12 cellular contexts compared by ENCODE assay signal in the genomic region with DNA sequence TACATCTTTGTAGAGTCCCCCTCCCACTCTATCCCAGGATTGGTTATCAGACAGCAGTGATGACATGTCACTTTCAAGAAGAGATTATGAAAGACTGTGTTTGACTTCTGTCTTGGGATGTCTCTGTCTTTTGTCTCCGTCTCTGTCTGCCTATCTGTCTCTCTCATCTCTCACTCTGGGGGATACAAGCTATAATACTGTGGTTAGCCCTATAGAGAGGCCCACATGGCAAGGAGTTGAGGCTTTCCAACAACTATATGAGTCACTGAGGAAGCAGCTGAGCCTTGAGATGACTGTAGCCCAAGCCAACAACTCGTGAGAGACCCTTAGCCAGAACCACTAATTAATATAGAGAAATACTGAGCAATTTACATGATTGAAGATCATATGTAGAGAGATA.
DNase-seq lines count a peak whose midpoint lies in the region; ATAC-seq and TF ChIP-seq lines count a peak whose summit lies in the region.
"Had no signal": no experiment of that assay in that cellular context is flagged by ENCODE, and none has a peak within 500 bp of the region (broad histone marks: within the 10 kb centered on the region; RNA-seq: fewer than 3 reads in every experiment).

No MANE protein-coding gene starts in this region.

- H3K27me3 Mint-ChIP-seq in activated CD8-positive, alpha-beta T cell treated with anti-CD3 and anti-CD28 coated beads for 36 hours, result peaks cover 19% of the 10 kb centered on the region
- H3K27me3 Mint-ChIP-seq in type B pancreatic cell, result no peaks in the 10 kb centered on the region

- intact Hi-C loops in activated CD8-positive, alpha-beta T cell treated with anti-CD3 and anti-CD28 coated beads for 36 hours (cut with micrococcal nuclease), result no loop called here

- H3K4me3 Mint-ChIP-seq in activated CD8-positive, alpha-beta T cell treated with anti-CD3 and anti-CD28 coated beads for 36 hours, result no peak overlapping the region
- no peak overlapping the region for H3K4me3 Mint-ChIP-seq in type B pancreatic cell

- H3K27ac Mint-ChIP-seq in activated CD8-positive, alpha-beta T cell treated with anti-CD3 and anti-CD28 coated beads for 36 hours, result no peak overlapping the region
- H3K27ac Mint-ChIP-seq in type B pancreatic cell, result no peak overlapping the region

- DNase-seq in Daoy (ENCODE audit: low read depth) (peak; percentile 64), NCI-H1105 treated with DMSO at 0.1 percent for 48 hours (lab: John Stamatoyannopoulos, UW) (no peak), SIG-M5 treated with dmso at 0.1 percent for 504 hours (lab: John Stamatoyannopoulos, UW; ENCODE audit: unreplicated experiment) (no peak), type B pancreatic cell (ENCODE audit: extremely low spot score, unreplicated experiment) (no peak), NCI-H2029 (lab: John Stamatoyannopoulos, UW) (no peak)
- DNase-seq in activated CD8-positive, alpha-beta T cell treated with anti-CD3 and anti-CD28 coated beads for 36 hours, result peak; percentile 20
- DNase-seq: activated CD4-positive, alpha-beta T cell treated with anti-CD3 and anti-CD28 coated beads, Interleukin-2, amount 50 U/mL, for 48 hours; C1 segment of cervical spinal cord; nucleus accumbens; substantia nigra had no signal

- ATAC-seq in GM18909 (IDR thresholded peaks at IDR 0.05; ENCODE audit: poor library complexity, unreplicated experiment), result peak; percentile 79
- ATAC-seq in HG03103 (IDR thresholded peaks at IDR 0.05; ENCODE audit: low read depth, unreplicated experiment), result peak; percentile 81
- peak; percentile 76 for ATAC-seq in activated CD8-positive, alpha-beta T cell treated with anti-CD3 and anti-CD28 coated beads for 36 hours

- H3K36me3 Mint-ChIP-seq in activated CD8-positive, alpha-beta T cell treated with anti-CD3 and anti-CD28 coated beads for 36 hours (ENCODE audit: low read depth), result no peaks in the 10 kb centered on the region
- H3K36me3 Mint-ChIP-seq in type B pancreatic cell, result peaks cover 3% of the 10 kb centered on the region

- peaks cover 10% of the 10 kb centered on the region for H3K4me1 Mint-ChIP-seq in activated CD8-positive, alpha-beta T cell treated with anti-CD3 and anti-CD28 coated beads for 36 hours (ENCODE audit: low read depth)
- peaks cover 26% of the 10 kb centered on the region for H3K4me1 Mint-ChIP-seq in type B pancreatic cell (ENCODE audit: unreplicated experiment)

- no peak for TF ChIP-seq CTCF in activated CD8-positive, alpha-beta T cell treated with anti-CD3 and anti-CD28 coated beads for 36 hours (IDR thresholded peaks at IDR 0.05)
- TF ChIP-seq CTCF in type B pancreatic cell (conservative IDR thresholded peaks at IDR 0.05), result no peak

- CTCF ChIA-PET in activated CD8-positive, alpha-beta T cell treated with anti-CD3 and anti-CD28 coated beads for 36 hours (lab: Charles Lee), result interaction anchor here (1.3 to 2.2 kb wide), 2 partner anchors 11 to 64 kb away, joined by 4 to 6 read pairs; no protein-coding TSS in a partner anchor

- H3K9me3 Mint-ChIP-seq in activated CD8-positive, alpha-beta T cell treated with anti-CD3 and anti-CD28 coated beads for 36 hours, result no peaks in the 10 kb centered on the region
- H3K9me3 Mint-ChIP-seq in type B pancreatic cell, result no peaks in the 10 kb centered on the region

- POLR2A ChIA-PET in activated CD8-positive, alpha-beta T cell treated with anti-CD3 and anti-CD28 coated beads for 36 hours (lab: Charles Lee), result interaction anchor here (1.4 kb wide), 1 partner anchor 12 kb away, joined by 3 read pairs; no protein-coding TSS in a partner anchor

Comparison
In these comparisons a context has a peak if more than half of its experiments do, and no peak if none do; other contexts are left out.
1. DNase-seq: peak in Daoy (single experiment) and activated CD8-positive, alpha-beta T cell treated with anti-CD3 and anti-CD28 coated beads for 36 hours (single experiment); none in NCI-H1105 treated with DMSO at 0.1 percent for 48 hours (single experiment), SIG-M5 treated with dmso at 0.1 percent for 504 hours (single experiment), type B pancreatic cell (single experiment) and NCI-H2029 (single experiment).
2. Peak in every context shown above with its lines, with median percentiles within 50 percentile points of each other: ATAC-seq.